In the genomic region with DNA sequence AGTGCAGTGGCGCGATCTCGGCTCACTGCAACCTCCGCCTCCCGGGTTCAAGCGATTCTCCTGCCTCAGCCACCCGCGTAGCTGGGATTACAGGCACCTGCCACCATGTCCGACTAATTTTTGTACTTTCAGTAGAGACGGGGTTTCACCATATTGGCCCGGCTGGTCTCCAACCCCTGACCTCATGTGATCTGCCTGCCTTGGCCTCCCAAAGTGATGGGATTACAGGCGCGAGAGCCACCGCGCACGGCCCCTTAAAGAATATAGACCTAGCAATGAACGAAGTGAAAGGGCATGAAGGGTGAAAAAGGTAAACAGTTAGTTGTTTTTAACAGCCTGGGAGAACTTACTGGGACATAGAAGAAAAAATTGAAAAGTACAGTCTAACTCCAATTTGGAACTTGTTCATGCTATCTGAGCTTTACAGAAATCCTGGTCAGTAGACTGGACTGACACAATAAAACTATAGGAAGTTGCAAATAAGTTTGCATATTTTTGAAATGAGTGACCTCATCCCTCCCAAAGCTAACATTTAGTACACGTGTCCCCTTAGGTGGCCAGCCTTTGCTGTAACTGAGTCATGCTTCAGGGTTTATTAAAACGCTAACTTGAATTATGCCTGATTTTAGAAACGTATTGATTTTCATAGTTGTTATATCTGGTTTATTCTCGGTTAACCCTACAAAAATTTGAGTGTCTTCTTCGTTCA, we compare ENCODE assay signal across 12 cellular contexts. TPM values are rescaled to one million over a fixed set of nuclear protein-coding genes. Genes with fewer than 3 reads are reported as not detected.
DNase-seq lines count a peak whose midpoint lies in the region; ATAC-seq lines count a peak whose summit lies in the region.
"Had no signal": no experiment of that assay in that cellular context is flagged by ENCODE, and none has a peak within 500 bp of the region (broad histone marks: within the 10 kb centered on the region; RNA-seq: fewer than 3 reads in every experiment).

No MANE protein-coding gene starts in this region.

- no peaks in the 10 kb centered on the region for H3K9me3 Mint-ChIP-seq in activated T-cell treated with anti-CD3 and anti-CD28 coated beads, Interleukin-2, amount 50 U/mL, for 24 hours
- no peaks in the 10 kb centered on the region for H3K9me3 Mint-ChIP-seq in effector memory CD8-positive, alpha-beta T cell

- H3K36me3 Mint-ChIP-seq in activated T-cell treated with anti-CD3 and anti-CD28 coated beads, Interleukin-2, amount 50 U/mL, for 24 hours (ENCODE audit: low read depth), result peaks cover 65% of the 10 kb centered on the region
- H3K36me3 Mint-ChIP-seq in effector memory CD8-positive, alpha-beta T cell (ENCODE audit: insufficient read depth), result peaks cover 30% of the 10 kb centered on the region

- H3K4me3 Mint-ChIP-seq in activated T-cell treated with anti-CD3 and anti-CD28 coated beads, Interleukin-2, amount 50 U/mL, for 24 hours, result peak overlapping the region; percentile 95
- peak overlapping the region; percentile 58 to 63 for H3K4me3 Mint-ChIP-seq in effector memory CD8-positive, alpha-beta T cell

- peak overlapping the region; percentile 68 for H3K27ac Mint-ChIP-seq in activated T-cell treated with anti-CD3 and anti-CD28 coated beads, Interleukin-2, amount 50 U/mL, for 24 hours
- H3K27ac Mint-ChIP-seq in effector memory CD8-positive, alpha-beta T cell, result peak overlapping the region; percentile 46 to 78

- no peaks in the 10 kb centered on the region for H3K27me3 Mint-ChIP-seq in activated T-cell treated with anti-CD3 and anti-CD28 coated beads, Interleukin-2, amount 50 U/mL, for 24 hours
- H3K27me3 Mint-ChIP-seq in effector memory CD8-positive, alpha-beta T cell, result no peaks in the 10 kb centered on the region

- no peak for DNase-seq in activated T-cell treated with anti-CD3 and anti-CD28 coated beads, Interleukin-2, amount 50 U/mL, for 24 hours
- DNase-seq in activated T-cell treated with anti-CD3 and anti-CD28 coated beads for 4 hours (no peak), RKO (ENCODE audit: low spot score) (peak; percentile 81), renal cortical epithelial cell (ENCODE audit: low read depth) (peak; percentile 54), germinal center (ENCODE audit: low spot score) (no peak), hypothalamus (lab: John Stamatoyannopoulos, UW) (no peak), DMS 273 treated with DMSO at 0.1 percent for 48 hours (lab: John Stamatoyannopoulos, UW) (no peak)
- no peak for DNase-seq in effector memory CD8-positive, alpha-beta T cell
- DNase-seq: GOT3, left lung, NCI-H2081, spleen had no signal

- H3K4me1 Mint-ChIP-seq in activated T-cell treated with anti-CD3 and anti-CD28 coated beads, Interleukin-2, amount 50 U/mL, for 24 hours (ENCODE audit: low read depth), result peaks cover 29% of the 10 kb centered on the region
- peaks cover 19 to 32% of the 10 kb centered on the region in 2 donors for H3K4me1 Mint-ChIP-seq in effector memory CD8-positive, alpha-beta T cell (ENCODE audit: low read depth in 2 of 2)

- ATAC-seq in effector memory CD8-positive, alpha-beta T cell (replicated peaks), result no peak
- ATAC-seq: left lung had no signal

RNA-seq across cellular contexts. Expression of gene COG1, which starts 1.8 kb away (rescaled TPM):
- total RNA-seq in renal cortical epithelial cell, result 12.0 and 25.2 TPM in 2 replicates

RNA-seq across cellular contexts. Expression of gene SSTR2, which starts 29.9 kb away (rescaled TPM):
- total RNA-seq in renal cortical epithelial cell, result 0.25 TPM in 1 of 2 replicates, not detected in the other

Comparison
In these comparisons a context has a peak if more than half of its experiments do, and no peak if none do; other contexts are left out.
1. DNase-seq: peak in RKO (single experiment) and renal cortical epithelial cell (single experiment); none in activated T-cell treated with anti-CD3 and anti-CD28 coated beads, Interleukin-2, amount 50 U/mL, for 24 hours (single experiment), activated T-cell treated with anti-CD3 and anti-CD28 coated beads for 4 hours (single experiment), effector memory CD8-positive, alpha-beta T cell (0 of 3), germinal center (single experiment), hypothalamus (0 of 51) and DMS 273 treated with DMSO at 0.1 percent for 48 hours (single experiment).